In genomic region chr11:131600591-131600990, GRCh38 we compare ENCODE assay signal across 16 cellular contexts.
DNase-seq lines count a peak whose midpoint lies in the region; ATAC-seq and TF ChIP-seq lines count a peak whose summit lies in the region.
"Had no signal": no experiment of that assay in that cellular context is flagged by ENCODE, and none has a peak within 500 bp of the region (broad histone marks: within the 10 kb centered on the region; RNA-seq: fewer than 3 reads in every experiment).

No MANE protein-coding gene starts in this region.

- TF ChIP-seq CTCF in dorsolateral prefrontal cortex (IDR thresholded peaks at IDR 0.05 in 54 of 56, conservative IDR thresholded peaks at IDR 0.05 in 2 of 56; ENCODE audit: low read depth in 1 of 56, partially characterized antibody in 56 of 56) (no peak), WTC11 (IDR thresholded peaks at IDR 0.05) (no peak)

- peaks cover 3% of the 10 kb centered on the region; the same call in 1 of the 2 replicates for H3K27me3 Mint-ChIP-seq in WTC11 (ENCODE audit: low read depth)
- H3K27me3 Mint-ChIP-seq: CD4-positive, alpha-beta T cell had no signal

- H3K4me3 Mint-ChIP-seq in WTC11: no peak overlapping the region
- H3K4me3 Mint-ChIP-seq: CD4-positive, alpha-beta T cell had no signal

- H3K36me3 Mint-ChIP-seq in WTC11: no peaks in the 10 kb centered on the region

- no peak overlapping the region for H3K27ac Mint-ChIP-seq in WTC11
- H3K27ac Mint-ChIP-seq: CD4-positive, alpha-beta T cell had no signal

- ATAC-seq in WTC11: no peak
- ATAC-seq: GM12878 had no signal

- H3K4me3 ChIP-seq in dorsolateral prefrontal cortex: no peak overlapping the region
- H3K4me3 ChIP-seq: GM12878 had no signal

- intact Hi-C loops in dorsolateral prefrontal cortex (cut with DNase I): no loop called here

- H3K27ac ChIP-seq in dorsolateral prefrontal cortex (peak overlapping the region in 58 of 59 donors; percentile 5 to 100 (median 83)), temporal lobe (ENCODE audit: low read depth, low read length) (peak overlapping the region; percentile 85)

- peaks cover 20% of the 10 kb centered on the region for H3K4me1 Mint-ChIP-seq in WTC11

- CTCF ChIA-PET in WTC11 (lab: Charles Lee): no interaction called here

- POLR2A ChIA-PET in WTC11 (lab: Charles Lee): no interaction called here

- DNase-seq in NCI-H82 (lab: John Stamatoyannopoulos, UW) (peak; percentile 24), NCI-H82 treated with DMSO at 0.1 percent for 48 hours (lab: John Stamatoyannopoulos, UW; ENCODE audit: unreplicated experiment) (no peak), NCI-H526 (lab: John Stamatoyannopoulos, UW) (peak; percentile 47 to 72), dorsolateral prefrontal cortex (no peak), NCI-H1930 (lab: John Stamatoyannopoulos, UW) (no peak), activated gamma-delta T cell (lab: John Stamatoyannopoulos, UW) (no peak), WTC11 (ENCODE audit: low spot score) (no peak)
- DNase-seq: 8988T; CD4-positive, alpha-beta T cell; EL; HCEC 1CT; Kasumi-1; NCI-H1436; NCI-H774 had no signal

- no peaks in the 10 kb centered on the region for H3K27me3 ChIP-seq in dorsolateral prefrontal cortex

- peaks cover 3% of the 10 kb centered on the region for H3K9me3 Mint-ChIP-seq in WTC11

TF ChIP-seq in WTC11, 78 proteins besides CTCF, POLR2A, EP300 and RAD21:
- TF ChIP-seq ATF3 (CRISPR knock-in tag; conservative IDR thresholded peaks at IDR 0.05) (no peak), RORB (CRISPR knock-in tag; IDR thresholded peaks at IDR 0.05) (no peak), GABPB1 (CRISPR knock-in tag; IDR thresholded peaks at IDR 0.05) (no peak), ELF4 (CRISPR knock-in tag; IDR thresholded peaks at IDR 0.05; ENCODE audit: low read depth) (no peak), FOXJ3 (CRISPR knock-in tag; IDR thresholded peaks at IDR 0.05; ENCODE audit: borderline replicate concordance) (no peak), GRHL2 (CRISPR knock-in tag; IDR thresholded peaks at IDR 0.05; ENCODE audit: insufficient replicate concordance, severe bottlenecking) (no peak), ZNF416 (CRISPR knock-in tag; IDR thresholded peaks at IDR 0.05) (no peak), ZNF423 (CRISPR knock-in tag; IDR thresholded peaks at IDR 0.05) (no peak), USF2 (CRISPR knock-in tag; IDR thresholded peaks at IDR 0.05) (no peak), NR2C2 (CRISPR knock-in tag; IDR thresholded peaks at IDR 0.05) (no peak)
- TF ChIP-seq, protein P1, sequence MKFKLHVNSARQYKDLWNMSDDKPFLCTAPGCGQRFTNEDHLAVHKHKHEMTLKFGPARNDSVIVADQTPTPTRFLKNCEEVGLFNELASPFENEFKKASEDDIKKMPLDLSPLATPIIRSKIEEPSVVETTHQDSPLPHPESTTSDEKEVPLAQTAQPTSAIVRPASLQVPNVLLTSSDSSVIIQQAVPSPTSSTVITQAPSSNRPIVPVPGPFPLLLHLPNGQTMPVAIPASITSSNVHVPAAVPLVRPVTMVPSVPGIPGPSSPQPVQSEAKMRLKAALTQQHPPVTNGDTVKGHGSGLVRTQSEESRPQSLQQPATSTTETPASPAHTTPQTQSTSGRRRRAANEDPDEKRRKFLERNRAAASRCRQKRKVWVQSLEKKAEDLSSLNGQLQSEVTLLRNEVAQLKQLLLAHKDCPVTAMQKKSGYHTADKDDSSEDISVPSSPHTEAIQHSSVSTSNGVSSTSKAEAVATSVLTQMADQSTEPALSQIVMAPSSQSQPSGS (CRISPR knock-in tag; IDR thresholded peaks at IDR 0.05; ENCODE audit: borderline replicate concordance, low read depth): no peak

Comparison
In these comparisons a context has a peak if more than half of its experiments do, and no peak if none do; other contexts are left out.
1. DNase-seq: peak in NCI-H82 (single experiment) and NCI-H526 (2 of 2); none in NCI-H82 treated with DMSO at 0.1 percent for 48 hours (single experiment), dorsolateral prefrontal cortex (0 of 10), NCI-H1930 (0 of 2), activated gamma-delta T cell (single experiment) and WTC11 (single experiment).